In the genomic region with DNA sequence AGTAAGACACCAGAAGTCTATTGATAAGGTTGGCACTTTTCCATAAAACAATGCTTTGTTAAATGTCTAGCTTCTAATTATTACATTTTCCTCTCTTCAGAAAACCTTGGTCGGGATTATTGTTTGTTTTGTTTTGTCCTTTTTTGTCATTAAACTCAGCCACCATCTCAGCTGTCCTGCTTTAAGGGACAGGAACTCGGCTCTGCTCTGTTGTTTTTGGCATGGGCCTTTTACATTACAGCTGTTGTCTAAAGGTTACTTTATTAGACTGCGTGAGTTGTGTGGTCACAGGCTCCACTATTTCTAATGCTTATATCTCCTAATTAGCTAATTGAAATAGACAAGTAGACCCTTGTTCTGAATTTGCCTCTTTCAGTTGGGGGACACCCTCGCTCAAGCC, we compare ENCODE assay signal across 16 cellular contexts. TPM values are rescaled to one million over a fixed set of nuclear protein-coding genes. Genes with fewer than 3 reads are reported as not detected.
DNase-seq lines count a peak whose midpoint lies in the region; ATAC-seq, FAIRE-seq and TF ChIP-seq lines count a peak whose summit lies in the region.
"Had no signal": no experiment of that assay in that cellular context is flagged by ENCODE, and none has a peak within 500 bp of the region (broad histone marks: within the 10 kb centered on the region; RNA-seq: fewer than 3 reads in every experiment).

No MANE protein-coding gene starts in this region.

- peak overlapping the region; percentile 73 for H2AFZ ChIP-seq in neuronal stem cell (ENCODE audit: low read length)
- H2AFZ ChIP-seq: GM23338 had no signal

- H2AK5ac ChIP-seq in neuronal stem cell (ENCODE audit: low read depth, low read length), result no peak overlapping the region

- no peak overlapping the region for H4K8ac ChIP-seq in neuronal stem cell (ENCODE audit: low read depth, low read length)

- H3K4ac ChIP-seq in neuronal stem cell (ENCODE audit: low read length), result no peak overlapping the region

- TF ChIP-seq CTCF in A549 (IDR thresholded peaks at IDR 0.05) (no peak), VCaP (conservative IDR thresholded peaks at IDR 0.05) (no peak), heart right ventricle (IDR thresholded peaks at IDR 0.05) (no peak)

- no peak overlapping the region for H2BK120ac ChIP-seq in neuronal stem cell (ENCODE audit: low read depth, low read length)

- TF ChIP-seq RAD21 in A549 (conservative IDR thresholded peaks at IDR 0.05 in 1 of 2, IDR thresholded peaks at IDR 0.05 in 1 of 2), result no peak

- H3K18ac ChIP-seq in neuronal stem cell (ENCODE audit: low read length), result no peak overlapping the region

- ATAC-seq in A549 (no peak), heart right ventricle (peak; percentile 32 to 72 (median 58)), GM19452 (IDR thresholded peaks at IDR 0.05; ENCODE audit: unreplicated experiment) (no peak), HG02970 (IDR thresholded peaks at IDR 0.05; ENCODE audit: low FRiP score, unreplicated experiment) (no peak), HG02763 (IDR thresholded peaks at IDR 0.05; ENCODE audit: unreplicated experiment) (no peak)
- no peak for ATAC-seq in stimulated activated memory B cell treated with anti-CD40 and anti-IgM and Interleukin-4, amounts not matched to agents 10 μg/mL and 1 μg/mL and 100 μg/mL, for 72 hours
- ATAC-seq: stimulated activated effector memory CD8-positive, alpha-beta T cell treated with anti-CD3 and anti-CD28 coated beads, Interleukin-12 subunit alpha, Interleukin-12 subunit beta, amount 100 ng/mL, for 72 hours had no signal

- no peak overlapping the region for H2BK15ac ChIP-seq in neuronal stem cell (ENCODE audit: low read length)

- H3K27ac ChIP-seq in A549 (peak overlapping the region in 1 of 2 experiments; percentile 66; a peak in 2 of 6 replicates), VCaP (peak overlapping the region; percentile 92), heart right ventricle (peak overlapping the region; percentile 84 to 99 (median 94)), neuronal stem cell (replicated peaks; ENCODE audit: low read length) (no peak overlapping the region)

- no peak overlapping the region for H3K27ac Mint-ChIP-seq in stimulated activated memory B cell treated with anti-CD40 and anti-IgM and Interleukin-4, amounts not matched to agents 10 μg/mL and 1 μg/mL and 100 μg/mL, for 72 hours
- H3K27ac Mint-ChIP-seq: activated T-helper 2 cell treated with anti-CD3 and anti-CD28 coated beads, Interferon-gamma antibody, Interleukin-2, Interleukin-4, amounts not matched to agents 10 μg/mL and 5 μg/mL and 100 μg/mL, durations not matched to agents 14 hours and 24 hours and 36 hours; GM23338; stimulated activated effector memory CD8-positive, alpha-beta T cell treated with anti-CD3 and anti-CD28 coated beads, Interleukin-12 subunit alpha, Interleukin-12 subunit beta, amount 100 ng/mL, for 72 hours had no signal

- H3K9me3 ChIP-seq in A549 (no peaks in the 10 kb centered on the region), heart right ventricle (no peaks in the 10 kb centered on the region), neuronal stem cell (replicated peaks in 1 of 2; ENCODE audit: control insufficient read depth in 2 of 2, insufficient read depth in 1 of 2, low read depth in 1 of 2, low read length in 2 of 2) (no peaks in the 10 kb centered on the region)

- H2BK5ac ChIP-seq in neuronal stem cell (ENCODE audit: low read length), result no peak overlapping the region

- no peak overlapping the region for H2BK12ac ChIP-seq in neuronal stem cell (ENCODE audit: low read length)

- peaks cover 18% of the 10 kb centered on the region for H3K27me3 Mint-ChIP-seq in stimulated activated memory B cell treated with anti-CD40 and anti-IgM and Interleukin-4, amounts not matched to agents 10 μg/mL and 1 μg/mL and 100 μg/mL, for 72 hours

- no peak overlapping the region for H3K23ac ChIP-seq in neuronal stem cell (ENCODE audit: low read depth, low read length, poor library complexity)

- H3K4me3 ChIP-seq in A549 (no peak overlapping the region), heart right ventricle (peak overlapping the region; percentile 50 to 75 (median 59)), neuronal stem cell (ENCODE audit: low read length in 2 of 2) (peak overlapping the region in 1 of 2 donors; percentile 52)
- H3K4me3 ChIP-seq: GM23338 had no signal

- 57% methylated on average over 4 of the region's 4 CpGs for WGBS in A549 (ENCODE audit: missing lambda C conversion rate)
- 7 to 10% methylated on average over 4 of the region's 4 CpGs for WGBS in heart right ventricle, 2 donors
- no CpG with 5 or more reads among the region's 4 CpGs for WGBS in neuronal stem cell (ENCODE audit: extremely low coverage in 2 of 2, insufficient read length in 2 of 2, insufficient replicate concordance in 1 of 2), 2 donors

- no peaks in the 10 kb centered on the region for H3K79me1 ChIP-seq in neuronal stem cell (ENCODE audit: low read depth, low read length)

- intact Hi-C loops in heart right ventricle (cut with DNase I), result loop anchor here in 6 of 10 donors (2.0 to 10.0 kb wide), 12 partner anchors 35 to 165 kb away; no protein-coding TSS in a partner anchor

- H3K4me3 Mint-ChIP-seq in stimulated activated memory B cell treated with anti-CD40 and anti-IgM and Interleukin-4, amounts not matched to agents 10 μg/mL and 1 μg/mL and 100 μg/mL, for 72 hours, result no peak overlapping the region
- H3K4me3 Mint-ChIP-seq: GM23338; stimulated activated effector memory CD8-positive, alpha-beta T cell treated with anti-CD3 and anti-CD28 coated beads, Interleukin-12 subunit alpha, Interleukin-12 subunit beta, amount 100 ng/mL, for 72 hours had no signal

- TF ChIP-seq POLR2A in A549 (IDR thresholded peaks at IDR 0.05; ENCODE audit: low read length), result no peak

- no peak overlapping the region for H4K91ac ChIP-seq in neuronal stem cell (ENCODE audit: low read depth, low read length, poor library complexity)

- FAIRE-seq in A549 (lab: Jason Lieb, UNC), result no peak

- H3K4me1 ChIP-seq in A549 (peaks cover 32% of the 10 kb centered on the region), heart right ventricle (peaks cover 4 to 63% (median 46%) of the 10 kb centered on the region in 9 donors), neuronal stem cell (ENCODE audit: control insufficient read depth in 2 of 2, insufficient read depth in 1 of 2, low read depth in 1 of 2, low read length in 2 of 2) (peaks cover 10 to 25% of the 10 kb centered on the region in 2 donors)

- H3K9ac ChIP-seq in neuronal stem cell (ENCODE audit: low read depth, low read length, poor library complexity), result no peak overlapping the region

- no peaks in the 10 kb centered on the region for H3K9me3 Mint-ChIP-seq in stimulated activated memory B cell treated with anti-CD40 and anti-IgM and Interleukin-4, amounts not matched to agents 10 μg/mL and 1 μg/mL and 100 μg/mL, for 72 hours
- H3K9me3 Mint-ChIP-seq: activated T-helper 2 cell treated with anti-CD3 and anti-CD28 coated beads, Interferon-gamma antibody, Interleukin-2, Interleukin-4, amounts not matched to agents 10 μg/mL and 5 μg/mL and 100 μg/mL, durations not matched to agents 14 hours and 24 hours and 36 hours; GM23338; stimulated activated effector memory CD8-positive, alpha-beta T cell treated with anti-CD3 and anti-CD28 coated beads, Interleukin-12 subunit alpha, Interleukin-12 subunit beta, amount 100 ng/mL, for 72 hours had no signal

- TF ChIP-seq EP300 in A549 (IDR thresholded peaks at IDR 0.05), result no peak

- H3K36me3 Mint-ChIP-seq in stimulated activated memory B cell treated with anti-CD40 and anti-IgM and Interleukin-4, amounts not matched to agents 10 μg/mL and 1 μg/mL and 100 μg/mL, for 72 hours, result no peaks in the 10 kb centered on the region
- H3K36me3 Mint-ChIP-seq: stimulated activated effector memory CD8-positive, alpha-beta T cell treated with anti-CD3 and anti-CD28 coated beads, Interleukin-12 subunit alpha, Interleukin-12 subunit beta, amount 100 ng/mL, for 72 hours had no signal

- H3K36me3 ChIP-seq in heart right ventricle (peaks cover 0 to 5% (median 0%) of the 10 kb centered on the region in 9 donors), neuronal stem cell (replicated peaks in 1 of 2; ENCODE audit: control insufficient read depth in 2 of 2, insufficient read depth in 2 of 2, low read length in 2 of 2) (no peaks in the 10 kb centered on the region)

- no peak overlapping the region for H3K14ac ChIP-seq in neuronal stem cell (ENCODE audit: low read length)

- CTCF ChIA-PET in A549 (lab: Yijun Ruan, JAX), result interaction anchor here (1.3 to 1.5 kb wide), 2 partner anchors 18 to 36 kb away, joined by 3 read pairs; no protein-coding TSS in a partner anchor

- DNase-seq in A549 (ENCODE audit: low read depth in 1 of 2, low spot score in 1 of 2) (no peak), heart right ventricle (peak in 1 of 2 donors; percentile 70), neuronal stem cell (ENCODE audit: low spot score) (no peak)
- DNase-seq: activated CD4-positive, alpha-beta T cell treated with anti-CD3 and anti-CD28 coated beads for 1 hour; KG1; NCI-H510A treated with DMSO at 0.1 percent for 48 hours; SIG-M5 had no signal

- no peaks in the 10 kb centered on the region for H3K4me1 Mint-ChIP-seq in stimulated activated memory B cell treated with anti-CD40 and anti-IgM and Interleukin-4, amounts not matched to agents 10 μg/mL and 1 μg/mL and 100 μg/mL, for 72 hours
- H3K4me1 Mint-ChIP-seq: stimulated activated effector memory CD8-positive, alpha-beta T cell treated with anti-CD3 and anti-CD28 coated beads, Interleukin-12 subunit alpha, Interleukin-12 subunit beta, amount 100 ng/mL, for 72 hours had no signal

- H3K27me3 ChIP-seq in heart right ventricle (no peaks in the 10 kb centered on the region), neuronal stem cell (ENCODE audit: control insufficient read depth in 3 of 3, insufficient read depth in 3 of 3, low read depth in 1 of 3, low read length in 3 of 3) (no peaks in the 10 kb centered on the region)

- POLR2A ChIA-PET in A549 (lab: Yijun Ruan, JAX), result no interaction called here

- H3K4me2 ChIP-seq in A549, result peak overlapping the region; percentile 80
- H3K4me2 ChIP-seq in neuronal stem cell (ENCODE audit: insufficient read depth, low read length, poor library complexity, severe bottlenecking), result no peak overlapping the region

TF ChIP-seq in A549, 52 proteins besides CTCF, POLR2A, EP300 and RAD21 (continues in another document):
- TF ChIP-seq NPAS2 (CRISPR knock-in tag; IDR thresholded peaks at IDR 0.05; ENCODE audit: borderline replicate concordance) (no peak), CBX2 (IDR thresholded peaks at IDR 0.05; ENCODE audit: borderline replicate concordance, low read depth) (no peak), JUNB (IDR thresholded peaks at IDR 0.05) (no peak), HDAC2 (IDR thresholded peaks at IDR 0.05) (no peak), HOXB5 (CRISPR knock-in tag; IDR thresholded peaks at IDR 0.05) (no peak)

RNA-seq across cellular contexts. Expression of a gene that starts 1.5 kb away (rescaled TPM):
- 0.92 and 1.2 TPM in 2 replicates for polyA plus RNA-seq in A549 (2011; rRNA removed)
- 0.14 and 0.22 TPM in 2 replicates for polyA plus RNA-seq in A549 (2012; cell fraction: cytosol; rRNA removed)
- 0.23 and 0.24 TPM in 2 replicates for polyA plus RNA-seq in A549 (2012; cell fraction: nucleus; rRNA removed)
- polyA plus RNA-seq in A549 (2017; fragmentation: RNase III; extraction: RNeasy Plus Mini Kit Qiagen cat#74134 plus additional on column Dnase treatment), result 2.6 to 3.1 TPM (median 3.1 TPM) in 3 replicates
- polyA minus RNA-seq in A549 (2011; rRNA and poly(A)+ RNA removed), result 0.41 and 0.92 TPM in 2 replicates
- total RNA-seq in heart right ventricle, result 100 to 1,000 TPM in 7 of 10 donors, 10 to 100 TPM in 3; 82.5 to 173 (median 121) TPM
- 100 to 1,000 TPM in 1 of 2 donors, 10 to 100 TPM in 1; 81.2 to 194 TPM for polyA plus RNA-seq in heart right ventricle
- not detected for polyA plus RNA-seq in neuronal stem cell (2013, experiment 1 of 2)
- polyA plus RNA-seq in neuronal stem cell (2013, experiment 2 of 2), result not detected
- total RNA-seq: activated T-helper 2 cell treated with anti-CD3 and anti-CD28 coated beads, Interferon-gamma antibody, Interleukin-2, Interleukin-4, amounts not matched to agents 10 μg/mL and 5 μg/mL and 100 μg/mL, durations not matched to agents 14 hours and 24 hours and 36 hours; GM23338; mononuclear cell had no signal
- polyA plus RNA-seq: GM23338 had no signal

Comparison
In these comparisons a context has a peak if more than half of its experiments do, and no peak if none do; other contexts are left out.
1. ATAC-seq: peak in heart right ventricle (8 of 8); none in A549 (0 of 2), GM19452 (single experiment), HG02970 (single experiment), HG02763 (single experiment) and stimulated activated memory B cell treated with anti-CD40 and anti-IgM and Interleukin-4, amounts not matched to agents 10 μg/mL and 1 μg/mL and 100 μg/mL, for 72 hours (single experiment).
2. RNA of a gene that starts 1.5 kb away (polyA plus RNA-seq): 81.2 to 194 TPM in heart right ventricle; 0.14 to 3.1 TPM in A549; every median in the first group is over 10 times any median in the second.